22 cellular contexts compared by ENCODE assay signal in the genomic region with DNA sequence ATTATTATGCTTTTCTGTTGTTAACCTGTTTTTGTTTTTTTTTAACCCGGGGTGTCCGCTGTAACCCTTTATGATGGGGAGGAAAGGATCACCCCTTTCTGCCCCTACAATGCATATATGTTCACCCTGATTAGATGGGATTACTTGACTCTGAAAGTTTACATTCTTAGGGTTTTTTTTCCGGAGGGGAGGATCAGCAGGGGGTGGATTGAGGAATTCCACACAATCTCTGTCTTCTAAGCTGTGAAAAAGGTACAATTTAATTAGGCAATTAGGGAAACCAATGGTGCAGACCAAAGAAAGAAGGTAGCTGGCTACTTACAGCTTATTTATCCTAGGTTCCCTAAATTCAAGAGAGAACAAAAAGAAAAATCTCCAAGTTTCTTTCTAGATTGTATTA. TPM values are rescaled to one million over a fixed set of nuclear protein-coding genes. Genes with fewer than 3 reads are reported as not detected.
DNase-seq lines count a peak whose midpoint lies in the region; ATAC-seq and TF ChIP-seq lines count a peak whose summit lies in the region.
"Had no signal": no experiment of that assay in that cellular context is flagged by ENCODE, and none has a peak within 500 bp of the region (broad histone marks: within the 10 kb centered on the region; RNA-seq: fewer than 3 reads in every experiment).

No MANE protein-coding gene starts in this region.

- H4K5ac ChIP-seq in H9 (ENCODE audit: insufficient read length, low read depth, low read length), result no peak overlapping the region

- no peaks in the 10 kb centered on the region for H3K79me1 ChIP-seq in H9 (ENCODE audit: insufficient read depth, low read depth, low read length, poor library complexity, severe bottlenecking)

- H3K36me3 ChIP-seq in CD4-positive, alpha-beta memory T cell (ENCODE audit: insufficient read depth, low read length), result peaks cover 20% of the 10 kb centered on the region
- no peaks in the 10 kb centered on the region for H3K36me3 ChIP-seq in neural progenitor cell

- H3K23ac ChIP-seq in H9 (ENCODE audit: insufficient read length, low read depth, low read length), result no peak overlapping the region

- no peak overlapping the region for H2AFZ ChIP-seq in H9 (ENCODE audit: low read length)
- H2AFZ ChIP-seq in neural progenitor cell (replicated peaks), result no peak overlapping the region

- H4K20me1 ChIP-seq in H9 (ENCODE audit: control insufficient read depth, insufficient read depth, insufficient read length) (no peaks in the 10 kb centered on the region), neural progenitor cell (ENCODE audit: low read depth) (no peaks in the 10 kb centered on the region)

- DNase-seq in CD4-positive, alpha-beta memory T cell, result no peak
- DNase-seq in H9, result no peak
- no peak for DNase-seq in central memory CD8-positive, alpha-beta T cell (ENCODE audit: low spot score in 2 of 2)
- peak; percentile 84 for DNase-seq in neural progenitor cell (ENCODE audit: low spot score)
- DNase-seq in effector CD8-positive, alpha-beta T cell (lab: John Stamatoyannopoulos, UW), result no peak
- DNase-seq in DMS79 (lab: John Stamatoyannopoulos, UW), result no peak
- no peak for DNase-seq in retina
- DNase-seq: Caco-2, DMS79 treated with DMSO at 0.1 percent for 48 hours, NCI-H1092, NCI-H1417 treated with DMSO at 0.1 percent for 48 hours, NCI-H1694 treated with DMSO at 0.1 percent for 48 hours, NCI-H2081, NCI-H2227 treated with DMSO at 0.1 percent for 48 hours, NCI-H526 treated with DMSO at 0.1 percent for 48 hours, Right ventricle myocardium superior, RPMI8226 had no signal

- H3K27me3 Mint-ChIP-seq in CD4-positive, alpha-beta memory T cell, result no peaks in the 10 kb centered on the region
- H3K27me3 Mint-ChIP-seq in H9 (ENCODE audit: low read depth) (no peaks in the 10 kb centered on the region), neural progenitor cell (ENCODE audit: insufficient read depth, low read depth) (no peaks in the 10 kb centered on the region)
- no peaks in the 10 kb centered on the region for H3K27me3 Mint-ChIP-seq in central memory CD8-positive, alpha-beta T cell
- H3K27me3 Mint-ChIP-seq: B cell, IgD-negative memory B cell had no signal

- POLR2A ChIA-PET in CD4-positive, alpha-beta memory T cell (lab: Charles Lee; ENCODE audit: partially characterized antibody), result no interaction called here

- no peaks in the 10 kb centered on the region for H3K9me3 ChIP-seq in CD4-positive, alpha-beta memory T cell (ENCODE audit: control insufficient read depth in 1 of 2, low read length in 2 of 2)
- H3K9me3 ChIP-seq in H9 (ENCODE audit: control insufficient read depth, low read depth, low read length) (no peaks in the 10 kb centered on the region), neural progenitor cell (ENCODE audit: low read depth) (no peaks in the 10 kb centered on the region)
- H3K9me3 ChIP-seq: Caco-2, HAP-1, SJSA1 had no signal

- H3K36me3 Mint-ChIP-seq in CD4-positive, alpha-beta memory T cell, result peaks cover 48 to 72% of the 10 kb centered on the region in 2 donors
- H3K36me3 Mint-ChIP-seq in H9 (ENCODE audit: insufficient read depth in 1 of 3, low read depth in 3 of 3) (no peaks in the 10 kb centered on the region), neural progenitor cell (no peaks in the 10 kb centered on the region)
- H3K36me3 Mint-ChIP-seq in central memory CD8-positive, alpha-beta T cell (ENCODE audit: insufficient read depth), result peaks cover 35% of the 10 kb centered on the region

- peaks cover 44% of the 10 kb centered on the region for H3F3A ChIP-seq in neural progenitor cell (ENCODE audit: low read depth)

- WGBS in H9 (ENCODE audit: extremely low coverage, insufficient read length, low lambda C conversion rate), result no CpG with 5 or more reads among the region's 3 CpGs

- no peak overlapping the region for H2AK5ac ChIP-seq in H9 (ENCODE audit: insufficient read length, low read length)

- no peak overlapping the region for H3T11ph ChIP-seq in H9 (ENCODE audit: low read length)

- no peaks in the 10 kb centered on the region for H3K27me3 ChIP-seq in CD4-positive, alpha-beta memory T cell (ENCODE audit: insufficient read depth, low read length)
- H3K27me3 ChIP-seq in H9 (ENCODE audit: insufficient read depth, low read length), result no peaks in the 10 kb centered on the region
- H3K27me3 ChIP-seq in neural progenitor cell, result no peaks in the 10 kb centered on the region
- H3K27me3 ChIP-seq: SJSA1 had no signal

- no peak overlapping the region for H3K27ac ChIP-seq in CD4-positive, alpha-beta memory T cell (ENCODE audit: low read depth, low read length)
- no peak overlapping the region for H3K27ac ChIP-seq in H9 (ENCODE audit: insufficient read length, low read depth, low read length)
- peak overlapping the region; percentile 88 for H3K27ac ChIP-seq in neural progenitor cell
- H3K27ac ChIP-seq: KMS-11, SJSA1 had no signal

- CTCF ChIA-PET in CD4-positive, alpha-beta memory T cell (lab: Charles Lee; ENCODE audit: partially characterized antibody), result no interaction called here

- no peak overlapping the region for H2BK15ac ChIP-seq in H9 (ENCODE audit: low read depth, low read length)

- no peak overlapping the region for H4K91ac ChIP-seq in H9 (ENCODE audit: insufficient read length, low read depth, low read length)

- peak overlapping the region in 4 of 7 donors; percentile 7 to 89 (median 50) for H3K27ac Mint-ChIP-seq in CD4-positive, alpha-beta memory T cell
- H3K27ac Mint-ChIP-seq in H9, result peak overlapping the region in 2 of 3 experiments; percentile 34 to 55; a peak in 4 of 7 replicates
- H3K27ac Mint-ChIP-seq in central memory CD8-positive, alpha-beta T cell (ENCODE audit: low read depth), result peak overlapping the region; percentile 0
- H3K27ac Mint-ChIP-seq in neural progenitor cell, result no peak overlapping the region
- H3K27ac Mint-ChIP-seq: B cell, IgD-negative memory B cell had no signal

- no peak overlapping the region for H3K56ac ChIP-seq in H9 (ENCODE audit: insufficient read length, low read depth, low read length)

- H3K4me1 Mint-ChIP-seq in CD4-positive, alpha-beta memory T cell, result peaks cover 0 to 17% (median 9%) of the 10 kb centered on the region in 4 donors
- peaks cover 23 to 28% of the 10 kb centered on the region in 2 experiments for H3K4me1 Mint-ChIP-seq in H9
- peaks cover 11% of the 10 kb centered on the region for H3K4me1 Mint-ChIP-seq in central memory CD8-positive, alpha-beta T cell
- peaks cover 3% of the 10 kb centered on the region for H3K4me1 Mint-ChIP-seq in neural progenitor cell
- H3K4me1 Mint-ChIP-seq: B cell had no signal

- no peak overlapping the region for H3K14ac ChIP-seq in H9 (ENCODE audit: insufficient read depth, low read length)

- H2BK5ac ChIP-seq in H9 (ENCODE audit: insufficient read length, low read length), result no peak overlapping the region

- H3K23me2 ChIP-seq in H9 (ENCODE audit: insufficient read length, low read depth, low read length, poor library complexity, severe bottlenecking), result no peaks in the 10 kb centered on the region

- H3K4me3 ChIP-seq in CD4-positive, alpha-beta memory T cell (ENCODE audit: low read length in 2 of 2), result no peak overlapping the region
- H3K4me3 ChIP-seq in neural progenitor cell, result no peak overlapping the region
- H3K4me3 ChIP-seq: HAP-1, SJSA1 had no signal

- H3K9me3 Mint-ChIP-seq in CD4-positive, alpha-beta memory T cell, result peaks cover 0 to 2% (median 0%) of the 10 kb centered on the region in 8 donors
- H3K9me3 Mint-ChIP-seq in H9 (no peaks in the 10 kb centered on the region), neural progenitor cell (no peaks in the 10 kb centered on the region)
- H3K9me3 Mint-ChIP-seq in central memory CD8-positive, alpha-beta T cell, result no peaks in the 10 kb centered on the region
- H3K9me3 Mint-ChIP-seq: IgD-negative memory B cell had no signal

- H3K79me2 ChIP-seq in H9 (ENCODE audit: insufficient read depth, low read length), result no peaks in the 10 kb centered on the region
- H3K79me2 ChIP-seq in neural progenitor cell (ENCODE audit: low read depth), result no peaks in the 10 kb centered on the region

- H3K18ac ChIP-seq in H9 (ENCODE audit: insufficient read length, low read depth, low read length), result no peak overlapping the region

- H3K9ac ChIP-seq in H9 (ENCODE audit: extremely low read depth, insufficient read length, low read length) (no peak overlapping the region), neural progenitor cell (no peak overlapping the region)
- H3K9ac ChIP-seq: KMS-11 had no signal

- H2BK12ac ChIP-seq in H9 (ENCODE audit: insufficient read length, low read depth, low read length), result no peak overlapping the region

- intact Hi-C loops in CD4-positive, alpha-beta memory T cell (cut with micrococcal nuclease), result loop anchor here (10.0 kb wide), 1 partner anchor 622 kb away; no protein-coding TSS in a partner anchor

- ATAC-seq in central memory CD8-positive, alpha-beta T cell (replicated peaks; ENCODE audit: extremely low read depth, poor library complexity, severe bottlenecking), result no peak

- H3K4ac ChIP-seq in H9 (ENCODE audit: low read depth, low read length), result no peak overlapping the region

- no peak overlapping the region for H3K4me2 ChIP-seq in H9 (ENCODE audit: insufficient read depth, insufficient read length, low read length)
- peak overlapping the region; percentile 47 for H3K4me2 ChIP-seq in neural progenitor cell
- H3K4me2 ChIP-seq: KMS-11 had no signal

- TF ChIP-seq CTCF in H9 (conservative IDR thresholded peaks at IDR 0.05) (no peak), neural progenitor cell (IDR thresholded peaks at IDR 0.05) (no peak)

- no peak overlapping the region for H4K8ac ChIP-seq in H9 (replicated peaks; ENCODE audit: insufficient read length, low read depth, low read length)

- no peak overlapping the region for H3K4me3 Mint-ChIP-seq in CD4-positive, alpha-beta memory T cell
- no peak overlapping the region for H3K4me3 Mint-ChIP-seq in H9
- H3K4me3 Mint-ChIP-seq in central memory CD8-positive, alpha-beta T cell, result no peak overlapping the region
- no peak overlapping the region for H3K4me3 Mint-ChIP-seq in neural progenitor cell
- H3K4me3 Mint-ChIP-seq: B cell had no signal

- no peaks in the 10 kb centered on the region for H3K4me1 ChIP-seq in CD4-positive, alpha-beta memory T cell (ENCODE audit: insufficient read depth, low read length)
- H3K4me1 ChIP-seq in H9 (ENCODE audit: insufficient read depth, low read length) (no peaks in the 10 kb centered on the region), neural progenitor cell (peaks cover 47% of the 10 kb centered on the region)
- H3K4me1 ChIP-seq: Caco-2, SJSA1 had no signal

- H2BK120ac ChIP-seq in H9 (ENCODE audit: low read depth, low read length, poor library complexity, severe bottlenecking), result no peak overlapping the region

- no peak overlapping the region for H2BK20ac ChIP-seq in H9 (ENCODE audit: low read depth, low read length, poor library complexity, severe bottlenecking)

RNA-seq across cellular contexts. Expression of gene EDEM3, which starts 58.3 kb away (rescaled TPM):
- 10 to 100 TPM; 58.6 to 61.7 TPM for total RNA-seq in CD4-positive, alpha-beta memory T cell
- 10 to 100 TPM in 1 of 2 donors, 1 to 10 TPM in 1; 8.5 to 13.6 TPM for polyA plus RNA-seq in CD4-positive, alpha-beta memory T cell
- 13.2 and 14.0 TPM in 2 replicates for total RNA-seq in H9 (2021)
- total RNA-seq in neural progenitor cell (ENCODE audit: low replicate concordance), result 14.7 and 32.9 TPM in 2 replicates
